8 cellular contexts compared by ENCODE assay signal in the genomic region with DNA sequence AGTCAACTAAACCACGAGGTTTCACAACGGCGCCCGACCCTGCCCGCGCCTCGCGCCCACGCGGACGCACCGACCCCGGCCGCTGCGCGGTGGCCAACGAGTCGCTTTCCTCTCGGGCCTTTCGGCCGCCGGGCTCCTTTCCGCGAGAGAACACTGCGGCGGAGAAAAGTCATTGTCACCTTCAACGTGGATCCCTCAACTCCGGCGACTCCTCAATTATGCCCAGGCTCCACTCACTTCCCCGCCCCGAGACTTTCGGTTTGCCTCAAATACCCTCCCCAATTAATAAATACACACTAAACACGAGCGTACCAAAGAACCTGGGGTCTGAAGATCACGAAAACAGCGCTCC. TPM values are rescaled to one million over a fixed set of nuclear protein-coding genes. Genes with fewer than 3 reads are reported as not detected.
DNase-seq lines count a peak whose midpoint lies in the region; ATAC-seq and TF ChIP-seq lines count a peak whose summit lies in the region.

No MANE protein-coding gene starts in this region.

- H3K4me2 ChIP-seq in SU-DHL-6 (ENCODE audit: low read depth, low read length, poor library complexity, severe bottlenecking), result peak overlapping the region; percentile 97

- peak overlapping the region; percentile 88 for H3K4me3 ChIP-seq in SU-DHL-6 (ENCODE audit: insufficient read depth, low read length, poor library complexity, severe bottlenecking)
- peak overlapping the region; percentile 94 for H3K4me3 ChIP-seq in coronary artery
- peak overlapping the region; percentile 91 for H3K4me3 ChIP-seq in mucosa of stomach (ENCODE audit: low read length)
- peak overlapping the region; percentile 78 for H3K4me3 ChIP-seq in thoracic aorta

- H3K4me1 ChIP-seq in mucosa of stomach (ENCODE audit: control insufficient read depth, insufficient read depth, low read length), result peaks cover 8% of the 10 kb centered on the region
- peaks cover 0 to 4% of the 10 kb centered on the region in 2 donors for H3K4me1 ChIP-seq in thoracic aorta (ENCODE audit: control insufficient read depth in 1 of 2, low read depth in 2 of 2)

- peak overlapping the region; percentile 55 for H2AFZ ChIP-seq in SU-DHL-6 (ENCODE audit: low read depth, low read length, severe bottlenecking)

- H3K9me2 ChIP-seq in SU-DHL-6 (replicated peaks; ENCODE audit: insufficient read depth, low read length), result no peaks in the 10 kb centered on the region

- no peaks in the 10 kb centered on the region for H3K27me3 ChIP-seq in SU-DHL-6 (ENCODE audit: low read length)
- H3K27me3 ChIP-seq in mucosa of stomach (ENCODE audit: control insufficient read depth, insufficient read depth, low read length), result no peaks in the 10 kb centered on the region
- no peaks in the 10 kb centered on the region for H3K27me3 ChIP-seq in thoracic aorta (replicated peaks; ENCODE audit: insufficient read depth)

- H3K79me2 ChIP-seq in SU-DHL-6 (ENCODE audit: insufficient read depth, low read length), result peaks cover 54% of the 10 kb centered on the region

- H3K27ac ChIP-seq in SU-DHL-6 (ENCODE audit: low read depth, low read length) (peak overlapping the region; percentile 76), coronary artery (peak overlapping the region; percentile 48 to 80), thoracic aorta (peak overlapping the region; percentile 59 to 60)

- H3K36me3 ChIP-seq in SU-DHL-6 (ENCODE audit: low read length) (no peaks in the 10 kb centered on the region), mucosa of stomach (ENCODE audit: control insufficient read depth, insufficient read depth, low read length) (no peaks in the 10 kb centered on the region), thoracic aorta (no peaks in the 10 kb centered on the region)

- peaks cover 15% of the 10 kb centered on the region for H3F3A ChIP-seq in SU-DHL-6 (ENCODE audit: insufficient read depth)

- peak; percentile 1 for ATAC-seq in thoracic aorta (ENCODE audit: insufficient number of reproducible peaks, low FRiP score, low read depth)

- H3K9ac ChIP-seq in SU-DHL-6 (ENCODE audit: low read length) (peak overlapping the region; percentile 87), mucosa of stomach (ENCODE audit: low read length) (peak overlapping the region; percentile 85)

- no peaks in the 10 kb centered on the region for H3K9me3 ChIP-seq in SU-DHL-6 (ENCODE audit: insufficient read depth, low read length)
- H3K9me3 ChIP-seq in mucosa of stomach (ENCODE audit: control insufficient read depth, low read length), result no peaks in the 10 kb centered on the region
- H3K9me3 ChIP-seq in thoracic aorta, result no peaks in the 10 kb centered on the region

- DNase-seq in NCI-H1417 (lab: John Stamatoyannopoulos, UW) (peak in 2 of 3 experiments; percentile 42 to 84), NCI-H1417 treated with DMSO at 0.1 percent for 48 hours (lab: John Stamatoyannopoulos, UW) (no peak), coronary artery (ENCODE audit: low spot score) (peak; percentile 72), thoracic aorta (ENCODE audit: low spot score) (peak; percentile 4), pons (ENCODE audit: low spot score) (no peak), LoVo (ENCODE audit: low spot score) (no peak)

- H4K20me1 ChIP-seq in SU-DHL-6 (ENCODE audit: low read depth, low read length), result peaks cover 10% of the 10 kb centered on the region

- TF ChIP-seq CTCF in SU-DHL-6 (IDR thresholded peaks at IDR 0.05; ENCODE audit: insufficient read depth, low read length, poor library complexity, severe bottlenecking) (no peak), coronary artery (IDR thresholded peaks at IDR 0.05) (no peak), thoracic aorta (IDR thresholded peaks at IDR 0.05) (no peak)

RNA-seq across cellular contexts. Expression of gene SINHCAF, which starts 0.5 kb away (rescaled TPM):
- total RNA-seq in thoracic aorta, result 10 to 100 TPM; 10.2 to 47.5 TPM

Comparison
In these comparisons a context has a peak if more than half of its experiments do, and no peak if none do; other contexts are left out.
1. DNase-seq: peak in NCI-H1417 (2 of 3), coronary artery (single experiment) and thoracic aorta (single experiment); none in NCI-H1417 treated with DMSO at 0.1 percent for 48 hours (single experiment), pons (single experiment) and LoVo (single experiment).
2. Peak in every context shown above with its lines, with median percentiles within 50 percentile points of each other: H3K27ac ChIP-seq and H3K4me3 ChIP-seq.